In the genomic region with DNA sequence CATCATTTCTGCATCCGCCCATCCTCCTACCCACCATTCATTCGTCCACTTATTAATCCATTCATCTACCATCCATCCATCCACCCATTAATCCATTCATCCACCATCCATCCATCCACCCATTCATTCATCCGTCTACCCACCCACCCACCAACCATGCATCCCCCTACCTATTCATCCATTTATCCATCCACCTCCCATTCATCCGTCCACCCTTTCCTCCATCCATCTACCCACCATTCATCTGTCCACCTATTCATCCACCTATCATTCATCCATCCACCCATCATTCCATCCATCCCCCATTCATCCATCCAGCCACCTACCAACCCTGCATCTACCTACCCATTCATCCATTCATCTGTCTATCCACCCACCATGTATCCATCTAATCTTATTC, we compare ENCODE assay signal across 19 cellular contexts. TPM values are rescaled to one million over a fixed set of nuclear protein-coding genes. Genes with fewer than 3 reads are reported as not detected.
DNase-seq lines count a peak whose midpoint lies in the region; ATAC-seq and TF ChIP-seq lines count a peak whose summit lies in the region.
"Had no signal": no experiment of that assay in that cellular context is flagged by ENCODE, and none has a peak within 500 bp of the region (broad histone marks: within the 10 kb centered on the region; RNA-seq: fewer than 3 reads in every experiment).

No MANE protein-coding gene starts in this region.

- no peaks in the 10 kb centered on the region for H4K20me1 ChIP-seq in PC-9 (ENCODE audit: insufficient read depth)

- peaks cover 22% of the 10 kb centered on the region for H3K36me3 ChIP-seq in PC-9 (ENCODE audit: low read depth)

- POLR2A ChIA-PET in activated naive CD8-positive, alpha-beta T cell treated with anti-CD3 and anti-CD28 coated beads, Interleukin-2, amount 10 ng/mL, durations not matched to agents 7 days and 5 days (lab: Charles Lee) = no interaction called here
- POLR2A ChIA-PET in PC-9 (lab: Charles Lee; ENCODE audit: unreplicated experiment) = no interaction called here

- H3K79me2 ChIP-seq in PC-9 (ENCODE audit: low read depth) = no peaks in the 10 kb centered on the region

- TF ChIP-seq CTCF in PC-9 (conservative IDR thresholded peaks at IDR 0.05) = no peak

- no peak for ATAC-seq in activated naive CD8-positive, alpha-beta T cell treated with anti-CD3 and anti-CD28 coated beads, Interleukin-2, amount 10 ng/mL, durations not matched to agents 7 days and 5 days (ENCODE audit: low read depth)
- ATAC-seq in T-helper 17 cell (no peak), memory B cell (ENCODE audit: low read depth) (no peak)
- ATAC-seq: Right ventricle myocardium inferior had no signal

- peak overlapping the region; percentile 2 for H3K27ac Mint-ChIP-seq in activated naive CD8-positive, alpha-beta T cell treated with anti-CD3 and anti-CD28 coated beads, Interleukin-2, amount 10 ng/mL, durations not matched to agents 7 days and 5 days
- H3K27ac Mint-ChIP-seq in activated naive CD8-positive, alpha-beta T cell treated with anti-CD3 and anti-CD28 coated beads for 36 hours = no peak overlapping the region
- H3K27ac Mint-ChIP-seq in T-helper 17 cell (no peak overlapping the region), memory B cell (peak overlapping the region; percentile 33)
- H3K27ac Mint-ChIP-seq: H9 had no signal

- no peaks in the 10 kb centered on the region for H3K9me3 ChIP-seq in T-helper 17 cell (ENCODE audit: control insufficient read depth, low read length, poor library complexity, severe bottlenecking)
- H3K9me3 ChIP-seq in PC-9 (ENCODE audit: insufficient read depth, low read depth) = no peaks in the 10 kb centered on the region
- H3K9me3 ChIP-seq: SJSA1 had no signal

- no peak overlapping the region for H3K4me2 ChIP-seq in PC-9

- H2AFZ ChIP-seq in PC-9 = no peak overlapping the region
- H2AFZ ChIP-seq: GM23248 had no signal

- H3K9me2 ChIP-seq in PC-9 (ENCODE audit: insufficient read depth) = no peaks in the 10 kb centered on the region

- CTCF ChIA-PET in PC-9 (lab: Charles Lee) = interaction anchor here (0.6 kb wide), 1 partner anchor 55 kb away, joined by 6 read pairs; no protein-coding TSS in a partner anchor

- H3K4me1 ChIP-seq in PC-9 (replicated peaks; ENCODE audit: insufficient read depth) = peaks cover 26% of the 10 kb centered on the region

- DNase-seq in activated naive CD8-positive, alpha-beta T cell treated with anti-CD3 and anti-CD28 coated beads, Interleukin-2, amount 10 ng/mL, durations not matched to agents 7 days and 5 days = no peak
- no peak for DNase-seq in activated naive CD8-positive, alpha-beta T cell treated with anti-CD3 and anti-CD28 coated beads for 36 hours
- no peak for DNase-seq in T-helper 17 cell
- no peak for DNase-seq in memory B cell (ENCODE audit: low spot score in 2 of 2)
- DNase-seq in kidney glomerular epithelial cell (lab: John Stamatoyannopoulos, UW) = no peak
- no peak for DNase-seq in PC-9
- DNase-seq in NCI-H1105 (lab: John Stamatoyannopoulos, UW) = no peak
- DNase-seq: GM23248, H9, IMR-90, MV-4-11, NCI-H1694 treated with DMSO at 0.1 percent for 48 hours, NCI-H2081 treated with DMSO at 0.1 percent for 48 hours, NCI-H2171 treated with DMSO at 0.1 percent for 48 hours, NCI-H524 treated with DMSO at 0.1 percent for 48 hours, NCI-H82 had no signal

- no peak overlapping the region for H3K27ac ChIP-seq in PC-9
- H3K27ac ChIP-seq: C4-2B, GM23248, SJSA1 had no signal

- peaks cover 15% of the 10 kb centered on the region; the same call in 1 of the 2 replicates for H3F3A ChIP-seq in PC-9 (ENCODE audit: insufficient read depth, low read depth)

- H3K4me1 Mint-ChIP-seq in activated naive CD8-positive, alpha-beta T cell treated with anti-CD3 and anti-CD28 coated beads, Interleukin-2, amount 10 ng/mL, durations not matched to agents 7 days and 5 days = peaks cover 6% of the 10 kb centered on the region
- H3K4me1 Mint-ChIP-seq in activated naive CD8-positive, alpha-beta T cell treated with anti-CD3 and anti-CD28 coated beads for 36 hours = no peaks in the 10 kb centered on the region
- H3K4me1 Mint-ChIP-seq in T-helper 17 cell = peaks cover 21% of the 10 kb centered on the region
- H3K4me1 Mint-ChIP-seq in memory B cell = peaks cover 13% of the 10 kb centered on the region

- intact Hi-C loops in PC-9 (cut with micrococcal nuclease; ENCODE audit: unreplicated experiment) = no loop called here

- H3K4me3 ChIP-seq in PC-9 = no peak overlapping the region
- H3K4me3 ChIP-seq: GM23248, SJSA1 had no signal

- peaks cover 22% of the 10 kb centered on the region for H3K36me3 Mint-ChIP-seq in activated naive CD8-positive, alpha-beta T cell treated with anti-CD3 and anti-CD28 coated beads, Interleukin-2, amount 10 ng/mL, durations not matched to agents 7 days and 5 days
- H3K36me3 Mint-ChIP-seq in activated naive CD8-positive, alpha-beta T cell treated with anti-CD3 and anti-CD28 coated beads for 36 hours = peaks cover 14% of the 10 kb centered on the region
- H3K36me3 Mint-ChIP-seq in T-helper 17 cell (ENCODE audit: low read depth) (peaks cover 11% of the 10 kb centered on the region), memory B cell (peaks cover 29% of the 10 kb centered on the region)

- H3K27me3 ChIP-seq in PC-9 (ENCODE audit: insufficient read depth, low read depth) = no peaks in the 10 kb centered on the region
- H3K27me3 ChIP-seq: SJSA1 had no signal

- no peaks in the 10 kb centered on the region for H3K9me3 Mint-ChIP-seq in activated naive CD8-positive, alpha-beta T cell treated with anti-CD3 and anti-CD28 coated beads, Interleukin-2, amount 10 ng/mL, durations not matched to agents 7 days and 5 days
- no peaks in the 10 kb centered on the region for H3K9me3 Mint-ChIP-seq in activated naive CD8-positive, alpha-beta T cell treated with anti-CD3 and anti-CD28 coated beads for 36 hours
- H3K9me3 Mint-ChIP-seq in memory B cell = no peaks in the 10 kb centered on the region
- H3K9me3 Mint-ChIP-seq: H9 had no signal

- BruUV-seq in PC-9 (replicated peaks; lab: Mats Ljungman, UMichigan) = no TSS peak

- H3K4me3 Mint-ChIP-seq in activated naive CD8-positive, alpha-beta T cell treated with anti-CD3 and anti-CD28 coated beads, Interleukin-2, amount 10 ng/mL, durations not matched to agents 7 days and 5 days = no peak overlapping the region
- no peak overlapping the region for H3K4me3 Mint-ChIP-seq in activated naive CD8-positive, alpha-beta T cell treated with anti-CD3 and anti-CD28 coated beads for 36 hours
- H3K4me3 Mint-ChIP-seq in T-helper 17 cell (peak overlapping the region; percentile 26), memory B cell (no peak overlapping the region)
- H3K4me3 Mint-ChIP-seq: H9 had no signal

- H3K27me3 Mint-ChIP-seq in activated naive CD8-positive, alpha-beta T cell treated with anti-CD3 and anti-CD28 coated beads, Interleukin-2, amount 10 ng/mL, durations not matched to agents 7 days and 5 days = no peaks in the 10 kb centered on the region
- H3K27me3 Mint-ChIP-seq in activated naive CD8-positive, alpha-beta T cell treated with anti-CD3 and anti-CD28 coated beads for 36 hours = no peaks in the 10 kb centered on the region
- H3K27me3 Mint-ChIP-seq in T-helper 17 cell = no peaks in the 10 kb centered on the region
- no peaks in the 10 kb centered on the region for H3K27me3 Mint-ChIP-seq in memory B cell

RNA-seq across cellular contexts. Expression of a gene that starts 58.1 kb away (rescaled TPM):
- total RNA-seq in activated naive CD8-positive, alpha-beta T cell treated with anti-CD3 and anti-CD28 coated beads, Interleukin-2, amount 10 ng/mL, durations not matched to agents 7 days and 5 days = 10 to 100 TPM; 57.1 to 59.3 TPM
- total RNA-seq in activated naive CD8-positive, alpha-beta T cell treated with anti-CD3 and anti-CD28 coated beads for 36 hours = 10 to 100 TPM; 55.0 to 56.6 TPM
- total RNA-seq in T-helper 17 cell (10 to 100 TPM; 56.3 to 63.0 TPM), PC-9 (2021) (66.8 and 80.9 TPM in 2 replicates)

Comparison
In these comparisons a context has a peak if more than half of its experiments do, and no peak if none do; other contexts are left out.
1. H3K27ac Mint-ChIP-seq: peak in activated naive CD8-positive, alpha-beta T cell treated with anti-CD3 and anti-CD28 coated beads, Interleukin-2, amount 10 ng/mL, durations not matched to agents 7 days and 5 days (single experiment) and memory B cell (single experiment); none in activated naive CD8-positive, alpha-beta T cell treated with anti-CD3 and anti-CD28 coated beads for 36 hours (single experiment) and T-helper 17 cell (single experiment).